In genomic region chrX:134632386-134632785, GRCh38 we compare ENCODE assay signal across 20 cellular contexts. TPM values are rescaled to one million over a fixed set of nuclear protein-coding genes. Genes with fewer than 3 reads are reported as not detected.
"Had no signal": no experiment of that assay in that cellular context is flagged by ENCODE, and none has a peak within 500 bp of the region (broad histone marks: within the 10 kb centered on the region; RNA-seq: fewer than 3 reads in every experiment).

No MANE protein-coding gene starts in this region.

- H3K27ac ChIP-seq: coronary artery, foreskin keratinocyte, tibial artery had no signal

- H3K9me3 ChIP-seq: tibial artery had no signal

- H3K27me3 ChIP-seq: foreskin keratinocyte, tibial artery had no signal

- DNase-seq: activated CD4-positive, alpha-beta T cell treated with anti-CD3 and anti-CD28 coated beads, Interleukin-2, amount 10 ng/mL, durations not matched to agents 7 days and 5 days; activated CD8-positive, alpha-beta memory T cell treated with anti-CD3 and anti-CD28 coated beads, Interleukin-2, amount 50 U/mL, for 4 hours; activated naive CD4-positive, alpha-beta T cell treated with anti-CD3 and anti-CD28 coated beads for 36 hours; activated naive CD8-positive, alpha-beta T cell treated with anti-CD3 and anti-CD28 coated beads, Interleukin-2, amount 50 U/mL, for 24 hours; activated T-cell treated with anti-CD3 and anti-CD28 coated beads, Interleukin-2, amount 50 U/mL, for 4 hours; anterior cingulate cortex; effector CD4-positive, alpha-beta T cell; foreskin keratinocyte; nephron progenitor cell; nucleus accumbens; retina; stimulated activated CD4-positive, alpha-beta T cell treated with anti-CD3 and anti-CD28 coated beads, Interleukin-2, amount 100 ng/mL, for 24 hours; stimulated activated naive CD4-positive, alpha-beta T cell treated with Interleukin-2 at 50 U/mL for 16 hours; substantia nigra; tibial artery had no signal

- H3K4me3 ChIP-seq: coronary artery, lung, tibial artery had no signal

- H3K4me1 ChIP-seq: foreskin keratinocyte had no signal

- FAIRE-seq: keratinocyte had no signal

- H3K36me3 ChIP-seq: tibial artery had no signal

- ATAC-seq: activated naive CD8-positive, alpha-beta T cell treated with anti-CD3 and anti-CD28 coated beads, Interleukin-2, amount 50 U/mL, for 24 hours; activated T-cell treated with anti-CD3 and anti-CD28 coated beads, Interleukin-2, amount 50 U/mL, for 4 hours; esophagus mucosa; foreskin keratinocyte; left lobe of liver had no signal

RNA-seq across cellular contexts. Expression of gene PLAC1, which starts 25.9 kb away (rescaled TPM):
- total RNA-seq: activated CD4-positive, alpha-beta T cell treated with anti-CD3 and anti-CD28 coated beads, Interleukin-2, amount 10 ng/mL, durations not matched to agents 7 days and 5 days; activated naive CD4-positive, alpha-beta T cell treated with anti-CD3 and anti-CD28 coated beads for 36 hours; esophagus mucosa; left lobe of liver had no signal
